In the genomic region with DNA sequence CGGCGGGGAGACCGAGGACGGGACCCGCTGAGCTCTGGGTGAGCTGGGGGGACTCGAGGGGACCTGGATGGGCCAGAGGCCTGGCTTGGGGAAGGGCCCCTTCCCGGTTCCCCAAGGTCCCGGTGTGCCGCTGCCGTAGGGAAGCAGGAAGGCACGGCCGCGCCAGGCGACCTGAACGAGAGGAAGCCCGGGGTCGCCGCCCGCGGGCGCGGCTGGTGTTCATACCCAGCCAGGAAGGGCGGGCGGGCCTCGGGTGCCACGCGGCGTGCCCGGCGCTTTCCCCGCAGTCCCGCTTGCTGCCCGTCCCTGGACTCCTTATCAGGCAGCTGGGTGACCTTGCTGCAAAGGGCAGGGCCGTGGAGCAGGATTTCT, we compare ENCODE assay signal across 8 cellular contexts. TPM values are rescaled to one million over a fixed set of nuclear protein-coding genes. Genes with fewer than 3 reads are reported as not detected.
DNase-seq lines count a peak whose midpoint lies in the region; ATAC-seq lines count a peak whose summit lies in the region.

No MANE protein-coding gene starts in this region.

- no peak overlapping the region for H3K27ac ChIP-seq in rectal smooth muscle tissue (ENCODE audit: low read depth, low read length)

- H3K27me3 ChIP-seq in rectal smooth muscle tissue (ENCODE audit: control insufficient read depth, insufficient read depth, low read length): no peaks in the 10 kb centered on the region

- peaks cover 5% of the 10 kb centered on the region for H3K4me1 Mint-ChIP-seq in activated CD4-positive, alpha-beta T cell treated with anti-CD3 and anti-CD28 coated beads, Interleukin-2, amount 10 ng/mL, durations not matched to agents 24 days and 14 days

- no peaks in the 10 kb centered on the region for H3K9me3 Mint-ChIP-seq in activated CD4-positive, alpha-beta T cell treated with anti-CD3 and anti-CD28 coated beads, Interleukin-2, amount 10 ng/mL, durations not matched to agents 24 days and 14 days

- peak; percentile 21 for ATAC-seq in esophagus mucosa
- no peak for ATAC-seq in GM18873 (IDR thresholded peaks at IDR 0.05; ENCODE audit: low FRiP score, unreplicated experiment)
- ATAC-seq in GM19463 (IDR thresholded peaks at IDR 0.05; ENCODE audit: unreplicated experiment): no peak

- H3K36me3 ChIP-seq in rectal smooth muscle tissue (ENCODE audit: control insufficient read depth, insufficient read depth, low read length): no peaks in the 10 kb centered on the region

- peak overlapping the region; percentile 66 for H3K4me3 ChIP-seq in rectal smooth muscle tissue (ENCODE audit: low read length)

- intact Hi-C loops in activated CD4-positive, alpha-beta T cell treated with anti-CD3 and anti-CD28 coated beads, Interleukin-2, amount 10 ng/mL, durations not matched to agents 24 days and 14 days (cut with micrococcal nuclease): loop anchor here (1.0 to 2.0 kb wide), 6 partner anchors 37 to 296 kb away; a partner anchor contains a TSS

- H3K4me3 Mint-ChIP-seq in activated CD4-positive, alpha-beta T cell treated with anti-CD3 and anti-CD28 coated beads, Interleukin-2, amount 10 ng/mL, durations not matched to agents 24 days and 14 days: peak overlapping the region; percentile 79

- no peak overlapping the region for H3K9ac ChIP-seq in rectal smooth muscle tissue (ENCODE audit: low read length)

- peaks cover 6% of the 10 kb centered on the region for H3K27me3 Mint-ChIP-seq in activated CD4-positive, alpha-beta T cell treated with anti-CD3 and anti-CD28 coated beads, Interleukin-2, amount 10 ng/mL, durations not matched to agents 24 days and 14 days

- H3K36me3 Mint-ChIP-seq in activated CD4-positive, alpha-beta T cell treated with anti-CD3 and anti-CD28 coated beads, Interleukin-2, amount 10 ng/mL, durations not matched to agents 24 days and 14 days (ENCODE audit: low read depth): no peaks in the 10 kb centered on the region

- peak in 2 of 3 experiments; percentile 81 to 83 for DNase-seq in NCI-H1417 (lab: John Stamatoyannopoulos, UW)
- no peak for DNase-seq in NCI-H1417 treated with DMSO at 0.1 percent for 48 hours (lab: John Stamatoyannopoulos, UW)
- peak; percentile 78 for DNase-seq in activated CD4-positive, alpha-beta T cell treated with anti-CD3 and anti-CD28 coated beads, Interleukin-2, amount 10 ng/mL, durations not matched to agents 24 days and 14 days
- DNase-seq in NCI-H748 treated with DMSO at 0.1 percent for 48 hours (lab: John Stamatoyannopoulos, UW): no peak

- no peak overlapping the region for H3K27ac Mint-ChIP-seq in activated CD4-positive, alpha-beta T cell treated with anti-CD3 and anti-CD28 coated beads, Interleukin-2, amount 10 ng/mL, durations not matched to agents 24 days and 14 days

- no peaks in the 10 kb centered on the region for H3K4me1 ChIP-seq in rectal smooth muscle tissue (ENCODE audit: control insufficient read depth, insufficient read depth, low read length)

RNA-seq across cellular contexts. Expression of a gene that starts 38.0 kb away (rescaled TPM):
- total RNA-seq in activated CD4-positive, alpha-beta T cell treated with anti-CD3 and anti-CD28 coated beads, Interleukin-2, amount 10 ng/mL, durations not matched to agents 24 days and 14 days: 18.2 and 19.2 TPM in 2 replicates
- 7.2 TPM for total RNA-seq in esophagus mucosa

Comparison
In these comparisons a context has a peak if more than half of its experiments do, and no peak if none do; other contexts are left out.
1. DNase-seq: peak in NCI-H1417 (2 of 3) and activated CD4-positive, alpha-beta T cell treated with anti-CD3 and anti-CD28 coated beads, Interleukin-2, amount 10 ng/mL, durations not matched to agents 24 days and 14 days (single experiment); none in NCI-H1417 treated with DMSO at 0.1 percent for 48 hours (single experiment) and NCI-H748 treated with DMSO at 0.1 percent for 48 hours (single experiment).